In genomic region chr14:93976477-93977057, GRCh38 we compare ENCODE assay signal across 8 cellular contexts. TPM values are rescaled to one million over a fixed set of nuclear protein-coding genes. Genes with fewer than 3 reads are reported as not detected.
DNase-seq lines count a peak whose midpoint lies in the region; ATAC-seq and TF ChIP-seq lines count a peak whose summit lies in the region.

Gene ASB2 (minus strand): TSS chr14:93976570. CDS start chr14:93964539, 12,031 bp downstream.

- H3K4me1 ChIP-seq in endodermal cell (ENCODE audit: control insufficient read depth, insufficient read depth, low read length) = no peaks in the 10 kb centered on the region

- WGBS in endodermal cell (ENCODE audit: insufficient coverage in 1 of 2, insufficient read length in 1 of 2), 2 experiments = 83 to 85% methylated on average over 12 of the region's 12 CpGs

- no peak within 1 kb of the TSS for H3K9ac ChIP-seq in endodermal cell (ENCODE audit: extremely low read depth, low read length, poor library complexity, severe bottlenecking)

- H3K9me3 Mint-ChIP-seq in endodermal cell (no peaks in the 10 kb centered on the region), immature natural killer cell (peaks cover 0 to 11% (median 2%) of the 10 kb centered on the region in 6 donors)
- peaks cover 7 to 11% of the 10 kb centered on the region in 2 donors for H3K9me3 Mint-ChIP-seq in stimulated activated naive B cell treated with anti-CD40 and anti-IgM and Interleukin-4, amounts not matched to agents 10 μg/mL and 1 μg/mL and 100 μg/mL, for 72 hours

- no peaks in the 10 kb centered on the region for H3K27me3 ChIP-seq in endodermal cell (ENCODE audit: control insufficient read depth, insufficient read depth, low read length, poor library complexity, severe bottlenecking)

- no peak within 1 kb of the TSS for H3K4me3 ChIP-seq in endodermal cell (ENCODE audit: low read length)

- H3K27me3 Mint-ChIP-seq in endodermal cell (ENCODE audit: insufficient read depth) (peaks cover 3% of the 10 kb centered on the region), immature natural killer cell (ENCODE audit: low read depth in 3 of 3) (peaks cover 7 to 11% (median 8%) of the 10 kb centered on the region in 3 donors)
- H3K27me3 Mint-ChIP-seq in stimulated activated naive B cell treated with anti-CD40 and anti-IgM and Interleukin-4, amounts not matched to agents 10 μg/mL and 1 μg/mL and 100 μg/mL, for 72 hours = peaks cover 39 to 48% of the 10 kb centered on the region in 2 donors

- TF ChIP-seq CTCF in endodermal cell (conservative IDR thresholded peaks at IDR 0.05) = no peak

- H3K4me1 Mint-ChIP-seq in endodermal cell (no peaks in the 10 kb centered on the region), immature natural killer cell (peaks cover 30 to 40% of the 10 kb centered on the region in 2 donors)
- H3K4me1 Mint-ChIP-seq in stimulated activated naive B cell treated with anti-CD40 and anti-IgM and Interleukin-4, amounts not matched to agents 10 μg/mL and 1 μg/mL and 100 μg/mL, for 72 hours = peaks cover 38 to 81% of the 10 kb centered on the region in 2 donors

- H3K36me3 ChIP-seq in endodermal cell (ENCODE audit: control insufficient read depth, insufficient read depth, low read length) = no peaks in the 10 kb centered on the region

- H3K9me3 ChIP-seq in endodermal cell (ENCODE audit: control insufficient read depth, low read length) = no peaks in the 10 kb centered on the region

- H3K27ac Mint-ChIP-seq in endodermal cell = peak within 1 kb of the TSS; percentile 20
- H3K27ac Mint-ChIP-seq in stimulated activated naive B cell treated with anti-CD40 and anti-IgM and Interleukin-4, amounts not matched to agents 10 μg/mL and 1 μg/mL and 100 μg/mL, for 72 hours = peak within 1 kb of the TSS; percentile 90
- H3K27ac Mint-ChIP-seq in immature natural killer cell = peak within 1 kb of the TSS in 3 of 6 donors; percentile 1 to 23 (median 11)

- H3K4me3 Mint-ChIP-seq in endodermal cell = no peak within 1 kb of the TSS
- H3K4me3 Mint-ChIP-seq in stimulated activated naive B cell treated with anti-CD40 and anti-IgM and Interleukin-4, amounts not matched to agents 10 μg/mL and 1 μg/mL and 100 μg/mL, for 72 hours = peak within 1 kb of the TSS; percentile 23 to 55
- H3K4me3 Mint-ChIP-seq in immature natural killer cell = peak within 1 kb of the TSS in 2 of 5 donors; percentile 4 to 67

- H3K36me3 Mint-ChIP-seq in endodermal cell (ENCODE audit: low read depth) = no peaks in the 10 kb centered on the region
- peaks cover 16 to 17% of the 10 kb centered on the region in 2 donors for H3K36me3 Mint-ChIP-seq in stimulated activated naive B cell treated with anti-CD40 and anti-IgM and Interleukin-4, amounts not matched to agents 10 μg/mL and 1 μg/mL and 100 μg/mL, for 72 hours
- H3K36me3 Mint-ChIP-seq in immature natural killer cell = peaks cover 0 to 3% (median 0%) of the 10 kb centered on the region in 3 donors

- ATAC-seq in GM19438 (IDR thresholded peaks at IDR 0.05; ENCODE audit: low read depth, unreplicated experiment) (peak; percentile 13), HG03571 (IDR thresholded peaks at IDR 0.05; ENCODE audit: unreplicated experiment) (peak; percentile 17)
- ATAC-seq in stimulated activated naive B cell treated with anti-CD40 and anti-IgM and Interleukin-4, amounts not matched to agents 10 μg/mL and 1 μg/mL and 100 μg/mL, for 72 hours (replicated peaks) = no peak

- DNase-seq in AG08396 (ENCODE audit: low spot score) (peak; percentile 55), endodermal cell (no peak), immature natural killer cell (no peak), NCI-H510A (lab: John Stamatoyannopoulos, UW) (no peak), activated gamma-delta T cell (lab: John Stamatoyannopoulos, UW) (no peak)
- no peak for DNase-seq in stimulated activated naive B cell treated with anti-CD40 and anti-IgM and Interleukin-4, amounts not matched to agents 10 μg/mL and 1 μg/mL and 100 μg/mL, for 72 hours

- no peak within 1 kb of the TSS for H3K27ac ChIP-seq in endodermal cell (ENCODE audit: low read depth, low read length)

RNA-seq across cellular contexts. Expression of gene ASB2, which starts in this region (rescaled TPM):
- total RNA-seq in endodermal cell = under 1 TPM in 1 of 2 donors, not detected in 1; 0.11 TPM
- polyA plus RNA-seq in endodermal cell (2013, experiment 1 of 2) = 0.75 TPM
- polyA plus RNA-seq in endodermal cell (2013, experiment 2 of 2) = 0.58 TPM
- 1 to 10 TPM; 1.4 to 4.2 (median 2.7) TPM for polyA plus RNA-seq in immature natural killer cell

Comparison
In these comparisons a context has a peak if more than half of its experiments do, and no peak if none do; other contexts are left out.
1. ATAC-seq: peak in GM19438 (single experiment) and HG03571 (single experiment); none in stimulated activated naive B cell treated with anti-CD40 and anti-IgM and Interleukin-4, amounts not matched to agents 10 μg/mL and 1 μg/mL and 100 μg/mL, for 72 hours (0 of 2).